ENCODE assay signal across 8 cellular contexts in genomic region chr11:66958232-66958955, GRCh38. TPM values are rescaled to one million over a fixed set of nuclear protein-coding genes. Genes with fewer than 3 reads are reported as not detected.
DNase-seq lines count a peak whose midpoint lies in the region; ATAC-seq and TF ChIP-seq lines count a peak whose summit lies in the region.

A gene with protein sequence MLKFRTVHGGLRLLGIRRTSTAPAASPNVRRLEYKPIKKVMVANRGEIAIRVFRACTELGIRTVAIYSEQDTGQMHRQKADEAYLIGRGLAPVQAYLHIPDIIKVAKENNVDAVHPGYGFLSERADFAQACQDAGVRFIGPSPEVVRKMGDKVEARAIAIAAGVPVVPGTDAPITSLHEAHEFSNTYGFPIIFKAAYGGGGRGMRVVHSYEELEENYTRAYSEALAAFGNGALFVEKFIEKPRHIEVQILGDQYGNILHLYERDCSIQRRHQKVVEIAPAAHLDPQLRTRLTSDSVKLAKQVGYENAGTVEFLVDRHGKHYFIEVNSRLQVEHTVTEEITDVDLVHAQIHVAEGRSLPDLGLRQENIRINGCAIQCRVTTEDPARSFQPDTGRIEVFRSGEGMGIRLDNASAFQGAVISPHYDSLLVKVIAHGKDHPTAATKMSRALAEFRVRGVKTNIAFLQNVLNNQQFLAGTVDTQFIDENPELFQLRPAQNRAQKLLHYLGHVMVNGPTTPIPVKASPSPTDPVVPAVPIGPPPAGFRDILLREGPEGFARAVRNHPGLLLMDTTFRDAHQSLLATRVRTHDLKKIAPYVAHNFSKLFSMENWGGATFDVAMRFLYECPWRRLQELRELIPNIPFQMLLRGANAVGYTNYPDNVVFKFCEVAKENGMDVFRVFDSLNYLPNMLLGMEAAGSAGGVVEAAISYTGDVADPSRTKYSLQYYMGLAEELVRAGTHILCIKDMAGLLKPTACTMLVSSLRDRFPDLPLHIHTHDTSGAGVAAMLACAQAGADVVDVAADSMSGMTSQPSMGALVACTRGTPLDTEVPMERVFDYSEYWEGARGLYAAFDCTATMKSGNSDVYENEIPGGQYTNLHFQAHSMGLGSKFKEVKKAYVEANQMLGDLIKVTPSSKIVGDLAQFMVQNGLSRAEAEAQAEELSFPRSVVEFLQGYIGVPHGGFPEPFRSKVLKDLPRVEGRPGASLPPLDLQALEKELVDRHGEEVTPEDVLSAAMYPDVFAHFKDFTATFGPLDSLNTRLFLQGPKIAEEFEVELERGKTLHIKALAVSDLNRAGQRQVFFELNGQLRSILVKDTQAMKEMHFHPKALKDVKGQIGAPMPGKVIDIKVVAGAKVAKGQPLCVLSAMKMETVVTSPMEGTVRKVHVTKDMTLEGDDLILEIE (minus strand): TSS chr11:66958383. CDS start chr11:66872159, 86,224 bp downstream.

- H3K4ac ChIP-seq in IMR-90 (ENCODE audit: low read depth, low read length), result peak within 1 kb of the TSS; percentile 86

- H4K91ac ChIP-seq in IMR-90 (ENCODE audit: insufficient read depth, low read depth, low read length), result peak within 1 kb of the TSS; percentile 65

- H3K79me1 ChIP-seq in IMR-90 (ENCODE audit: low read depth in 1 of 2, low read length in 2 of 2), result peaks cover 0 to 29% of the 10 kb centered on the region in 2 experiments; a peak in 2 of 4 replicates

- H3K27me3 ChIP-seq in IMR-90 (ENCODE audit: control insufficient read depth, insufficient read depth, low read length) (no peaks in the 10 kb centered on the region), esophagus (ENCODE audit: control insufficient read depth in 1 of 2, insufficient read depth in 2 of 2, low read length in 2 of 2) (no peaks in the 10 kb centered on the region), mucosa of stomach (ENCODE audit: control insufficient read depth, insufficient read depth, low read length) (no peaks in the 10 kb centered on the region)

- intact Hi-C loops in Calu3 (cut with micrococcal nuclease; ENCODE audit: unreplicated experiment) (loop anchor here (10.0 kb wide), 1 partner anchor 64 kb away; no protein-coding TSS in a partner anchor), IMR-90 (cut with micrococcal nuclease) (loop anchor here (2.0 to 5.0 kb wide), 2 partner anchors 74 to 76 kb away; no protein-coding TSS in a partner anchor)

- H3K9ac ChIP-seq in IMR-90 (ENCODE audit: low read depth, low read length) (peak within 1 kb of the TSS; percentile 57), mucosa of stomach (ENCODE audit: low read length) (peak within 1 kb of the TSS; percentile 13)

- H3K23ac ChIP-seq in IMR-90 (ENCODE audit: low read depth, low read length), result peak within 1 kb of the TSS; percentile 86

- in situ Hi-C loops in IMR-90 (cut with MboI; ENCODE audit: low sequenced_read_pairs), result no loop called here

- peak within 1 kb of the TSS; percentile 85 for H3K18ac ChIP-seq in IMR-90 (ENCODE audit: low read depth, low read length)

- DNase-seq in Calu3, result peak; percentile 99
- DNase-seq in IMR-90, result peak; percentile 100
- peak; percentile 97 to 99 for DNase-seq in activated T-cell treated with anti-CD3 and anti-CD28 coated beads, Interleukin-2, amount 50 U/mL, for 72 hours
- DNase-seq in stimulated activated CD8-positive, alpha-beta memory T cell treated with anti-CD3 and anti-CD28 coated beads, Interleukin-4, amount 100 ng/mL, for 48 hours, result peak; percentile 98

- peak; percentile 86 for ATAC-seq in GM21528 (IDR thresholded peaks at IDR 0.05; ENCODE audit: low FRiP score, unreplicated experiment)
- peak; percentile 96 for ATAC-seq in IMR-90 (ENCODE audit: low read depth)
- ATAC-seq in activated T-cell treated with anti-CD3 and anti-CD28 coated beads, Interleukin-2, amount 50 U/mL, for 72 hours (replicated peaks in 1 of 2), result peak; percentile 97

- peaks cover 3% of the 10 kb centered on the region for H3K9me3 Mint-ChIP-seq in Calu3 (ENCODE audit: low read depth, unreplicated experiment)
- no peaks in the 10 kb centered on the region for H3K9me3 Mint-ChIP-seq in activated T-cell treated with anti-CD3 and anti-CD28 coated beads, Interleukin-2, amount 50 U/mL, for 72 hours

- POLR2A ChIA-PET in IMR-90 (lab: Charles Lee; ENCODE audit: unreplicated experiment), result interaction anchor here (0.6 kb wide), 1 partner anchor 95 kb away, joined by 6 read pairs; no protein-coding TSS in a partner anchor

- peaks cover 5% of the 10 kb centered on the region; the same call in 1 of the 2 replicates for H4K20me1 ChIP-seq in IMR-90 (ENCODE audit: insufficient read depth, low read length)

- H3K9me1 ChIP-seq in IMR-90 (ENCODE audit: insufficient read depth, low read length), result peaks cover 14% of the 10 kb centered on the region

- H3K27me3 Mint-ChIP-seq in Calu3 (ENCODE audit: unreplicated experiment), result no peaks in the 10 kb centered on the region
- peaks cover 9% of the 10 kb centered on the region for H3K27me3 Mint-ChIP-seq in activated T-cell treated with anti-CD3 and anti-CD28 coated beads, Interleukin-2, amount 50 U/mL, for 72 hours (ENCODE audit: low read depth)

- peak; percentile 24 for TF ChIP-seq RAD21 in IMR-90 (IDR thresholded peaks at IDR 0.05; ENCODE audit: low read length)

- TF ChIP-seq CTCF in Calu3 (IDR thresholded peaks at IDR 0.05; ENCODE audit: unreplicated experiment), result no peak
- no peak for TF ChIP-seq CTCF in IMR-90 (conservative IDR thresholded peaks at IDR 0.05; ENCODE audit: low read depth, low read length)

- peak within 1 kb of the TSS; percentile 46; the same call in 1 of the 2 replicates for H2BK20ac ChIP-seq in IMR-90 (ENCODE audit: low read depth, low read length)

- peak within 1 kb of the TSS; percentile 12 to 79; a peak in 3 of 4 replicates for H4K8ac ChIP-seq in IMR-90 (ENCODE audit: low read depth in 2 of 2, low read length in 2 of 2)

- H3K27ac ChIP-seq in IMR-90 (ENCODE audit: insufficient read depth, low read length) (peak within 1 kb of the TSS; percentile 68), esophagus (ENCODE audit: low read depth in 2 of 2, low read length in 1 of 2) (peak within 1 kb of the TSS; percentile 78 to 92)

- H3K4me3 Mint-ChIP-seq in Calu3 (ENCODE audit: low read depth, unreplicated experiment), result peak within 1 kb of the TSS; percentile 68
- peak within 1 kb of the TSS; percentile 83 to 94 for H3K4me3 Mint-ChIP-seq in activated T-cell treated with anti-CD3 and anti-CD28 coated beads, Interleukin-2, amount 50 U/mL, for 72 hours

- peak; percentile 92 for TF ChIP-seq POLR2A in IMR-90 (IDR thresholded peaks at IDR 0.05; ENCODE audit: low read depth, low read length)

- H3K36me3 Mint-ChIP-seq in Calu3 (ENCODE audit: insufficient read depth, unreplicated experiment), result peaks cover 30% of the 10 kb centered on the region
- H3K36me3 Mint-ChIP-seq in activated T-cell treated with anti-CD3 and anti-CD28 coated beads, Interleukin-2, amount 50 U/mL, for 72 hours (ENCODE audit: insufficient read depth in 2 of 2), result no peaks in the 10 kb centered on the region

- peak within 1 kb of the TSS; percentile 73 for H3K4me3 ChIP-seq in IMR-90 (ENCODE audit: insufficient read depth, low read depth, low read length)
- peak within 1 kb of the TSS; percentile 73 to 75 for H3K4me3 ChIP-seq in esophagus (ENCODE audit: low read depth in 1 of 2, low read length in 2 of 2)
- H3K4me3 ChIP-seq in mucosa of stomach (ENCODE audit: low read length), result peak within 1 kb of the TSS; percentile 36

- CTCF ChIA-PET in Calu3 (lab: Charles Lee), result interaction anchor here (0.6 to 1.5 kb wide), 3 partner anchors 10 to 26 kb away, joined by 3 read pairs; no protein-coding TSS in a partner anchor
- CTCF ChIA-PET in IMR-90 (lab: Yijun Ruan, JAX), result interaction anchor here (0.6 to 1.5 kb wide), 2 partner anchors 67 to 316 kb away, joined by 3 to 4 read pairs; no protein-coding TSS in a partner anchor

- peak within 1 kb of the TSS; percentile 98 for H2AFZ ChIP-seq in IMR-90 (replicated peaks; ENCODE audit: low read length, poor library complexity)

- peak within 1 kb of the TSS; percentile 60; the same call in 2 of the 3 replicates for H2BK15ac ChIP-seq in IMR-90 (ENCODE audit: low read depth, low read length)

- H3K4me1 Mint-ChIP-seq in Calu3 (ENCODE audit: low read depth, unreplicated experiment), result peaks cover 38% of the 10 kb centered on the region
- peaks cover 31% of the 10 kb centered on the region for H3K4me1 Mint-ChIP-seq in activated T-cell treated with anti-CD3 and anti-CD28 coated beads, Interleukin-2, amount 50 U/mL, for 72 hours (ENCODE audit: low read depth)

- H3K36me3 ChIP-seq in IMR-90 (ENCODE audit: control insufficient read depth, insufficient read depth, low read length), result peaks cover 2% of the 10 kb centered on the region; the same call in 1 of the 2 replicates
- H3K36me3 ChIP-seq in esophagus (ENCODE audit: control insufficient read depth in 2 of 2, insufficient read depth in 2 of 2, low read length in 1 of 2), result no peaks in the 10 kb centered on the region
- H3K36me3 ChIP-seq in mucosa of stomach (ENCODE audit: control insufficient read depth, insufficient read depth, low read length), result no peaks in the 10 kb centered on the region

- H2BK120ac ChIP-seq in IMR-90 (ENCODE audit: low read depth, low read length), result peak within 1 kb of the TSS; percentile 58

- H3K4me2 ChIP-seq in IMR-90 (ENCODE audit: low read depth, low read length), result peak within 1 kb of the TSS; percentile 93

- peak within 1 kb of the TSS; percentile 78 for H3K14ac ChIP-seq in IMR-90 (replicated peaks; ENCODE audit: low read depth, low read length)

- H2AK9ac ChIP-seq in IMR-90 (replicated peaks; ENCODE audit: low read depth, low read length, poor library complexity), result peak within 1 kb of the TSS; percentile 66

- no TSS peak for BruUV-seq in Calu3 (replicated peaks; lab: Mats Ljungman, UMichigan)
- no TSS peak for BruUV-seq in IMR-90 (replicated peaks; lab: Mats Ljungman, UMichigan)

- H3K4me1 ChIP-seq in IMR-90 (ENCODE audit: control insufficient read depth, insufficient read depth, low read length) (peaks cover 16% of the 10 kb centered on the region), esophagus (ENCODE audit: control insufficient read depth in 2 of 2, insufficient read depth in 2 of 2, low read length in 1 of 2) (peaks cover 0 to 9% of the 10 kb centered on the region in 2 donors), mucosa of stomach (ENCODE audit: control insufficient read depth, insufficient read depth, low read length) (peaks cover 15% of the 10 kb centered on the region)

- peak within 1 kb of the TSS; percentile 82 for H3K27ac Mint-ChIP-seq in Calu3 (ENCODE audit: unreplicated experiment)
- H3K27ac Mint-ChIP-seq in activated T-cell treated with anti-CD3 and anti-CD28 coated beads, Interleukin-2, amount 50 U/mL, for 72 hours, result no peak within 1 kb of the TSS

- H3K9me3 ChIP-seq in IMR-90 (ENCODE audit: control insufficient read depth, insufficient read depth, low read length) (no peaks in the 10 kb centered on the region), esophagus (ENCODE audit: control insufficient read depth in 2 of 2, insufficient read depth in 1 of 2, low read depth in 1 of 2, low read length in 1 of 2) (no peaks in the 10 kb centered on the region), mucosa of stomach (ENCODE audit: control insufficient read depth, low read length) (no peaks in the 10 kb centered on the region)

- H4K5ac ChIP-seq in IMR-90 (ENCODE audit: low read depth, low read length), result peak within 1 kb of the TSS; percentile 79

- WGBS in IMR-90 (ENCODE audit: extremely low coverage in 2 of 2, insufficient read length in 1 of 2), 2 experiments, result 2% methylated on average over 43 of the region's 74 CpGs; no CpG with 5 or more reads in 1 of the 2 experiments
- WGBS in esophagus, 2 donors, result 1% methylated on average over 70 to 74 of the region's 74 CpGs

- peak within 1 kb of the TSS; percentile 51 for H2BK5ac ChIP-seq in IMR-90 (ENCODE audit: low read depth, low read length, poor library complexity, severe bottlenecking)

- dilution Hi-C loops in IMR-90 (cut with HindIII; ENCODE audit: low sequenced_read_pairs, unreplicated experiment), result no loop called here

- no peak within 1 kb of the TSS for H3K56ac ChIP-seq in IMR-90 (ENCODE audit: extremely low read depth, insufficient read depth, low read length)

- H2AK5ac ChIP-seq in IMR-90 (ENCODE audit: low read depth, low read length), result peak within 1 kb of the TSS; percentile 81

RNA-seq across cellular contexts. Expression of the gene that starts here (rescaled TPM):
- total RNA-seq in Calu3 (2022) (40.0 and 40.5 TPM in 2 replicates), IMR-90 (2012; rRNA removed) (9.7 and 13.6 TPM in 2 replicates)
- polyA plus RNA-seq in IMR-90 (2012; rRNA removed) (15.7 and 20.9 TPM in 2 replicates), esophagus (10 to 100 TPM; 18.0 to 24.9 TPM)
- 15.5 and 27.2 TPM in 2 replicates for polyA plus RNA-seq in IMR-90 (2012; cell fraction: cytosol; rRNA removed)
- polyA plus RNA-seq in IMR-90 (2012; cell fraction: nucleus; rRNA removed; ENCODE audit: low replicate concordance), result 65.9 and 77.6 TPM in 2 replicates
- polyA plus RNA-seq in PFSK-1 (2012; ENCODE audit: insufficient read length, low read depth), result 47.4 TPM
- 10 to 100 TPM in 1 of 2 donors, 1 to 10 TPM in 1; 9.1 to 12.7 TPM for total RNA-seq in activated T-cell treated with anti-CD3 and anti-CD28 coated beads, Interleukin-2, amount 50 U/mL, for 72 hours

Comparison
In these comparisons a context has a peak if more than half of its experiments do, and no peak if none do; other contexts are left out.
1. Peak in every context shown above with its lines: DNase-seq, ATAC-seq, H3K4me3 ChIP-seq and H3K27ac ChIP-seq.